In genomic region chr1:145995964-145996432, GRCh38 we compare ENCODE assay signal across 6 cellular contexts. TPM values are rescaled to one million over a fixed set of nuclear protein-coding genes. Genes with fewer than 3 reads are reported as not detected.
DNase-seq lines count a peak whose midpoint lies in the region; ATAC-seq, FAIRE-seq and TF ChIP-seq lines count a peak whose summit lies in the region.

No MANE protein-coding gene starts in this region.

- H3K27me3 ChIP-seq in cardiac muscle cell (no peaks in the 10 kb centered on the region), stomach smooth muscle (ENCODE audit: control insufficient read depth in 1 of 2, insufficient read depth in 2 of 2, low read length in 2 of 2) (no peaks in the 10 kb centered on the region)

- no peaks in the 10 kb centered on the region for H3K9me3 ChIP-seq in cardiac muscle cell (ENCODE audit: low read depth)
- no peaks in the 10 kb centered on the region for H3K9me3 ChIP-seq in stomach smooth muscle (ENCODE audit: control insufficient read depth in 2 of 2, low read length in 2 of 2)

- H3K4me3 ChIP-seq in cardiac muscle cell (peak overlapping the region; percentile 98), stomach smooth muscle (ENCODE audit: low read length in 2 of 2) (peak overlapping the region; percentile 92 to 99)

- no peak for TF ChIP-seq POLR2A in GM12892 (IDR thresholded peaks at IDR 0.05; ENCODE audit: low read depth, low read length)

- DNase-seq in cardiac muscle cell (ENCODE audit: low read depth in 1 of 2, low spot score in 1 of 2) (peak in 1 of 2 donors; percentile 39), Right ventricle myocardium inferior (ENCODE audit: missing footprints) (no peak), epithelial cell of prostate (ENCODE audit: low read depth, low spot score) (no peak), Ammon's horn (ENCODE audit: low spot score) (no peak), GM12892 (ENCODE audit: insufficient read length) (no peak)

- peak overlapping the region; percentile 99 to 100 for H3K9ac ChIP-seq in stomach smooth muscle (ENCODE audit: low read length in 2 of 2)

- H3K4me1 ChIP-seq in cardiac muscle cell (ENCODE audit: low read depth) = peaks cover 36% of the 10 kb centered on the region
- peaks cover 36% of the 10 kb centered on the region for H3K4me1 ChIP-seq in stomach smooth muscle (ENCODE audit: control insufficient read depth, insufficient read depth, low read length)

- ATAC-seq in Right ventricle myocardium inferior = no peak

- H3K27ac ChIP-seq in cardiac muscle cell (peak overlapping the region; percentile 92), epithelial cell of prostate (peak overlapping the region; percentile 86), stomach smooth muscle (ENCODE audit: low read length) (peak overlapping the region; percentile 98)

- H3K36me3 ChIP-seq in cardiac muscle cell = peaks cover 30% of the 10 kb centered on the region
- peaks cover 27 to 40% of the 10 kb centered on the region in 2 donors for H3K36me3 ChIP-seq in stomach smooth muscle (ENCODE audit: control insufficient read depth in 2 of 2, insufficient read depth in 2 of 2, low read length in 2 of 2)

- intact Hi-C loops in Right ventricle myocardium inferior (cut with DNase I) = no loop called here

- no peak for TF ChIP-seq CTCF in cardiac muscle cell (IDR thresholded peaks at IDR 0.05; ENCODE audit: low read depth, low read length)

- FAIRE-seq in GM12892 (lab: Jason Lieb, UNC) = no peak

RNA-seq across cellular contexts. Expression of gene TXNIP, which starts 0.4 kb away (rescaled TPM):
- total RNA-seq in cardiac muscle cell (190 and 260 TPM in 2 replicates), Right ventricle myocardium inferior (1,017 TPM)
- polyA plus RNA-seq in cardiac muscle cell = 172 and 303 TPM in 2 replicates
- polyA plus RNA-seq in GM12892 (2012; ENCODE audit: missing spikeins) = 104 TPM

RNA-seq across cellular contexts. Expression of gene HJV, which starts 25.5 kb away (rescaled TPM):
- 0.18 TPM in 1 of 2 replicates, not detected in the other for total RNA-seq in cardiac muscle cell
- polyA plus RNA-seq in cardiac muscle cell = not detected in 2 replicates
- total RNA-seq in Right ventricle myocardium inferior = 71.0 TPM
- polyA plus RNA-seq in GM12892 (2012; ENCODE audit: missing spikeins) = not detected

RNA-seq across cellular contexts. Expression of gene POLR3GL, which starts 31.5 kb away (rescaled TPM):
- total RNA-seq in cardiac muscle cell (20.6 and 43.4 TPM in 2 replicates), Right ventricle myocardium inferior (49.1 TPM)
- polyA plus RNA-seq in cardiac muscle cell = 65.1 and 88.2 TPM in 2 replicates
- polyA plus RNA-seq in GM12892 (2012; ENCODE audit: missing spikeins) = 27.0 TPM

RNA-seq across cellular contexts. Expression of gene ANKRD34A, which starts 31.6 kb away (rescaled TPM):
- 4.3 and 5.7 TPM in 2 replicates for total RNA-seq in cardiac muscle cell
- 2.7 and 5.4 TPM in 2 replicates for polyA plus RNA-seq in cardiac muscle cell
- total RNA-seq in Right ventricle myocardium inferior = 0.62 TPM
- 0.49 TPM for polyA plus RNA-seq in GM12892 (2012; ENCODE audit: missing spikeins)

RNA-seq across cellular contexts. Expression of gene LIX1L, which starts 38.2 kb away (rescaled TPM):
- total RNA-seq in cardiac muscle cell (33.4 and 39.2 TPM in 2 replicates), Right ventricle myocardium inferior (25.8 TPM)
- 46.4 and 59.0 TPM in 2 replicates for polyA plus RNA-seq in cardiac muscle cell
- 15.7 TPM for polyA plus RNA-seq in GM12892 (2012; ENCODE audit: missing spikeins)

Comparison
In these comparisons a context has a peak if more than half of its experiments do, and no peak if none do; other contexts are left out.
1. RNA of gene HJV, which starts 25.5 kb away (total RNA-seq): 71.0 TPM in Right ventricle myocardium inferior (single experiment); 0.18 TPM in cardiac muscle cell; every median in the first group is over 10 times any median in the second.
2. Peak in every context shown above with its lines, with median percentiles within 50 percentile points of each other: H3K27ac ChIP-seq.